In genomic region chr15:78461171-78461881, GRCh38 we compare ENCODE assay signal across 9 cellular contexts. TPM values are rescaled to one million over a fixed set of nuclear protein-coding genes. Genes with fewer than 3 reads are reported as not detected.
DNase-seq lines count a peak whose midpoint lies in the region; ATAC-seq and TF ChIP-seq lines count a peak whose summit lies in the region.
"Had no signal": no experiment of that assay in that cellular context is flagged by ENCODE, and none has a peak within 500 bp of the region (broad histone marks: within the 10 kb centered on the region; RNA-seq: fewer than 3 reads in every experiment).

No MANE protein-coding gene starts in this region.

- peaks cover 33% of the 10 kb centered on the region for H4K20me1 ChIP-seq in Karpas-422 (ENCODE audit: insufficient read depth, low read depth, low read length)

- peaks cover 96% of the 10 kb centered on the region for H3K79me2 ChIP-seq in Karpas-422 (ENCODE audit: low read length)

- peaks cover 48% of the 10 kb centered on the region for H3K36me3 Mint-ChIP-seq in CD8-positive, alpha-beta T cell

- peak; percentile 82 for ATAC-seq in CD8-positive, alpha-beta T cell
- no peak for ATAC-seq in HG03108 (IDR thresholded peaks at IDR 0.05; ENCODE audit: unreplicated experiment)

- no peak overlapping the region for H3K9ac ChIP-seq in Karpas-422 (ENCODE audit: low read length)
- no peak overlapping the region for H3K9ac ChIP-seq in muscle layer of colon (ENCODE audit: low read length)
- H3K9ac ChIP-seq in colonic mucosa (ENCODE audit: low read depth in 2 of 2, low read length in 2 of 2): no peak overlapping the region

- DNase-seq in CD8-positive, alpha-beta T cell: peak in 5 of 7 experiments; percentile 15 to 57 (median 30)
- DNase-seq in Karpas-422: no peak
- DNase-seq in choroid plexus epithelial cell (ENCODE audit: low read depth): peak; percentile 32
- DNase-seq in colonic mucosa: no peak
- no peak for DNase-seq in testis
- no peak for DNase-seq in T1000 (lab: John Stamatoyannopoulos, UW)
- DNase-seq: DMS79 treated with DMSO at 0.1 percent for 48 hours had no signal

- peaks cover 53% of the 10 kb centered on the region for H3K4me1 Mint-ChIP-seq in CD8-positive, alpha-beta T cell (ENCODE audit: low read depth)

- peaks cover 23% of the 10 kb centered on the region for H3K36me3 ChIP-seq in CD8-positive, alpha-beta T cell (ENCODE audit: insufficient read depth, low read length)
- H3K36me3 ChIP-seq in Karpas-422 (ENCODE audit: insufficient read depth, low read length): peaks cover 56% of the 10 kb centered on the region
- H3K36me3 ChIP-seq in muscle layer of colon (ENCODE audit: insufficient read depth, low read length): peaks cover 27% of the 10 kb centered on the region
- H3K36me3 ChIP-seq in colonic mucosa: no peaks in the 10 kb centered on the region
- no peaks in the 10 kb centered on the region for H3K36me3 ChIP-seq in testis (ENCODE audit: low read depth, missing control alignments)

- no peak for TF ChIP-seq CTCF in CD8-positive, alpha-beta T cell (IDR thresholded peaks at IDR 0.05)
- no peak for TF ChIP-seq CTCF in choroid plexus epithelial cell (conservative IDR thresholded peaks at IDR 0.05; ENCODE audit: low read depth, low read length)
- no peak for TF ChIP-seq CTCF in colonic mucosa (IDR thresholded peaks at IDR 0.05)
- no peak for TF ChIP-seq CTCF in testis (IDR thresholded peaks at IDR 0.05)

- H3K27ac ChIP-seq in CD8-positive, alpha-beta T cell (ENCODE audit: low read depth, low read length): no peak overlapping the region
- H3K27ac ChIP-seq in Karpas-422 (ENCODE audit: low read length) (0 out of 2 replicates have a peak overlapping the region, but pooled peaks have one; percentile 30), muscle layer of colon (ENCODE audit: low read depth, low read length) (peak overlapping the region; percentile 8), colonic mucosa (no peak overlapping the region), testis (no peak overlapping the region)

- WGBS in testis, 2 donors: 38 to 47% methylated on average over 3 of the region's 3 CpGs

- H3K9me3 Mint-ChIP-seq in CD8-positive, alpha-beta T cell: no peaks in the 10 kb centered on the region

- POLR2A ChIA-PET in CD8-positive, alpha-beta T cell (lab: Charles Lee): interaction anchor here (0.6 to 2.2 kb wide), 7 partner anchors 12 to 197 kb away, joined by 3 to 9 read pairs (median 3); partner anchors contain the start of gene IREB2

- no peaks in the 10 kb centered on the region for H3K9me3 ChIP-seq in CD8-positive, alpha-beta T cell (ENCODE audit: low read length)
- no peaks in the 10 kb centered on the region for H3K9me3 ChIP-seq in Karpas-422 (ENCODE audit: low read length)
- H3K9me3 ChIP-seq in muscle layer of colon (ENCODE audit: low read length): no peaks in the 10 kb centered on the region
- no peaks in the 10 kb centered on the region for H3K9me3 ChIP-seq in colonic mucosa
- H3K9me3 ChIP-seq in testis: no peaks in the 10 kb centered on the region

- peaks cover 20% of the 10 kb centered on the region for H3K4me1 ChIP-seq in CD8-positive, alpha-beta T cell (ENCODE audit: insufficient read depth, low read length)
- H3K4me1 ChIP-seq in Karpas-422 (ENCODE audit: low read length) (peaks cover 32% of the 10 kb centered on the region), muscle layer of colon (ENCODE audit: insufficient read depth, low read length) (peaks cover 21% of the 10 kb centered on the region), colonic mucosa (no peaks in the 10 kb centered on the region), testis (peaks cover 17% of the 10 kb centered on the region)

- H3K4me3 ChIP-seq in CD8-positive, alpha-beta T cell (ENCODE audit: low read depth, low read length): no peak overlapping the region
- H3K4me3 ChIP-seq in Karpas-422 (ENCODE audit: low read length): no peak overlapping the region
- no peak overlapping the region for H3K4me3 ChIP-seq in choroid plexus epithelial cell (ENCODE audit: low read depth, low read length)
- H3K4me3 ChIP-seq in muscle layer of colon (ENCODE audit: low read depth in 1 of 2, low read length in 2 of 2): no peak overlapping the region
- no peak overlapping the region for H3K4me3 ChIP-seq in colonic mucosa
- H3K4me3 ChIP-seq in testis: no peak overlapping the region

- no peak overlapping the region for H3K4me2 ChIP-seq in Karpas-422 (ENCODE audit: low read depth, low read length, poor library complexity, severe bottlenecking)

- peak overlapping the region; percentile 58 for H3K27ac Mint-ChIP-seq in CD8-positive, alpha-beta T cell

- intact Hi-C loops in CD8-positive, alpha-beta T cell (cut with DNase I, micrococcal nuclease): loop anchor here in 1 of 2 experiments (2.0 kb wide), 1 partner anchor 23 kb away; the partner anchor contains the start of gene IREB2
- intact Hi-C loops in colonic mucosa (cut with DNase I) (no loop called here), testis (cut with DNase I; ENCODE audit: low total_unique reads) (no loop called here)

- CTCF ChIA-PET in CD8-positive, alpha-beta T cell (lab: Charles Lee): interaction anchor here (1.9 kb wide), 1 partner anchor 11 kb away, joined by 8 read pairs; no protein-coding TSS in a partner anchor

- H3K27me3 Mint-ChIP-seq in CD8-positive, alpha-beta T cell (ENCODE audit: low read depth): no peaks in the 10 kb centered on the region

- no peaks in the 10 kb centered on the region for H3K9me2 ChIP-seq in Karpas-422 (replicated peaks; ENCODE audit: insufficient read depth, low read length)

- no peak overlapping the region for H3K4me3 Mint-ChIP-seq in CD8-positive, alpha-beta T cell

- H2AFZ ChIP-seq in Karpas-422 (ENCODE audit: low read length): no peak overlapping the region

- H3K27me3 ChIP-seq in CD8-positive, alpha-beta T cell (ENCODE audit: insufficient read depth, low read length): no peaks in the 10 kb centered on the region
- H3K27me3 ChIP-seq in Karpas-422 (ENCODE audit: low read length) (no peaks in the 10 kb centered on the region), muscle layer of colon (ENCODE audit: control insufficient read depth in 1 of 2, insufficient read depth in 2 of 2, low read length in 2 of 2) (no peaks in the 10 kb centered on the region), colonic mucosa (no peaks in the 10 kb centered on the region), testis (no peaks in the 10 kb centered on the region)

- TF ChIP-seq POLR2A in testis (IDR thresholded peaks at IDR 0.05): no peak

RNA-seq across cellular contexts. Expression of gene IREB2, which starts 23.3 kb away (rescaled TPM):
- total RNA-seq in CD8-positive, alpha-beta T cell: 10 to 100 TPM; 67.4 to 76.7 TPM
- 25.1 and 36.2 TPM in 2 replicates for total RNA-seq in Karpas-422 (2014; rRNA removed; shearing (Covaris generic); ENCODE audit: low replicate concordance)
- total RNA-seq in colonic mucosa (10 to 100 TPM; 52.4 to 59.9 TPM), testis (10 to 100 TPM; 52.3 to 69.0 TPM)
- polyA plus RNA-seq in testis (ENCODE audit: insufficient read depth, low read depth, low replicate concordance): 43.1 TPM

RNA-seq across cellular contexts. Expression of gene HYKK, which starts 46.1 kb away (rescaled TPM):
- total RNA-seq in CD8-positive, alpha-beta T cell: 1 to 10 TPM; 1.6 to 2.3 TPM
- 0.47 and 1.2 TPM in 2 replicates for total RNA-seq in Karpas-422 (2014; rRNA removed; shearing (Covaris generic); ENCODE audit: low replicate concordance)
- total RNA-seq in colonic mucosa (1 to 10 TPM; 7.2 to 7.6 TPM), testis (1 to 10 TPM; 5.9 to 8.8 TPM)
- polyA plus RNA-seq in testis (ENCODE audit: insufficient read depth, low read depth, low replicate concordance): 7.0 TPM

Comparison
In these comparisons a context has a peak if more than half of its experiments do, and no peak if none do; other contexts are left out.
1. DNase-seq: peak in CD8-positive, alpha-beta T cell (5 of 7) and choroid plexus epithelial cell (single experiment); none in Karpas-422 (single experiment), colonic mucosa (single experiment), testis (single experiment) and T1000 (single experiment).
2. H3K27ac ChIP-seq: peak in Karpas-422 (single experiment) and muscle layer of colon (single experiment); none in CD8-positive, alpha-beta T cell (single experiment), colonic mucosa (single experiment) and testis (0 of 2).